ENCODE assay signal across 1 cellular context in the genomic region with DNA sequence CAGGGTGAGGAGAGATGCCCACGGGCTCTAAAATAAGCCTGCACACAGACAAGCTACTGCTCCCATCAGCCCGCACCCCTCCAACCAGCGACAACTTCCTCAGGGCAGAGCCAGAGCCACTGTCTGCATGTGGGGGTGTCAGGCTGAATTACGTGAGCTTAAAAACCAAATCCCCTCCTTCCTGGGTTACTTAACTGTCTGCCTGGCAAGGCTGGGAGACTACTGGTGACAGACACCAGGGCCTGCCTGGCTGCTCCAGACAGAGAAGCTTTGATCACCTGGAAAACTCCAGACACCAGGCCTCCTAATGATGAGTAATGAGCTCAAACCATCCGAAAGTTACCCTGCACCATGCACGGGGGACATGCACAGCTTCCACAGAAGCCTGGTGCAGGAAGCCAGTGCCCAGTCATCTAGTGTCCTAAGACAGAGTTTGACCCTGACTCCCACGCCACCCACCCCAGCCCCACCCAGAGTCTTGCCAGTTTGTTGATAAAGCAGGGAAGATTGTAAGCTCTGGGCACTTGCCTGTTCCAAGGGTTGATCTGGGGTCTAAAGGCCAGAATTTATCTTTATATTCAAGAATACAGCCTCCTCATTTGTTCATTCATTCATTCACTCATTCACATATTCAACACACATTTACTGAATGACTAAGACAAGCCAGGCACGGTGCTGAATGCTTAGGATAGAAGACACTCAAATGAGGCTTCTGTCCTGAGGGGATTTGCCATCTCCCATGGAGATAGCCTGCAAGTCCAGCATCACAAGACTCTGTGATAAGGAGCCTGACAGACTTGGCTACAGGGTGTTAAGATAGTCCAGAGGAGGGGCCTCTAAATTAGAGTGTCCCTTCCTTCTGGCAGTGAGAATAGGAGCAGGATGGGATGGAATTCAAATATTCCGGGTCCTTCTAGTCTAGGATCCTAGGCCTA.
TF ChIP-seq lines count a peak whose summit lies in the region.

No MANE protein-coding gene starts in this region.

TF ChIP-seq in HepG2, 621 proteins besides CTCF, POLR2A, EP300 and RAD21 (continued from another document):
- TF ChIP-seq KLF12 (CRISPR knock-in tag; IDR thresholded peaks at IDR 0.05; ENCODE audit: borderline replicate concordance) (no peak), ZNF230 (CRISPR knock-in tag; IDR thresholded peaks at IDR 0.05) (no peak), ZSCAN9 (CRISPR knock-in tag; IDR thresholded peaks at IDR 0.05; ENCODE audit: borderline replicate concordance) (no peak), ASH2L (IDR thresholded peaks at IDR 0.05; ENCODE audit: insufficient read length, low read depth, low read length) (peak; percentile 6), ZNF672 (CRISPR knock-in tag; IDR thresholded peaks at IDR 0.05) (no peak), ZNF354B (CRISPR knock-in tag; IDR thresholded peaks at IDR 0.05) (no peak), PITX1 (CRISPR knock-in tag; IDR thresholded peaks at IDR 0.05) (0 out of 2 replicates have a peak, but pooled peaks have one; percentile 9), ZNF598 (CRISPR knock-in tag; IDR thresholded peaks at IDR 0.05; ENCODE audit: borderline replicate concordance) (0 out of 2 replicates have a peak, but pooled peaks have one; percentile 17), TBP (CRISPR knock-in tag; IDR thresholded peaks at IDR 0.05) (no peak), HDAC2 (CRISPR knock-in tag; IDR thresholded peaks at IDR 0.05) (0 out of 2 replicates have a peak, but pooled peaks have one; percentile 23), MXD4 (CRISPR knock-in tag; IDR thresholded peaks at IDR 0.05) (0 out of 2 replicates have a peak, but pooled peaks have one; percentile 14), ELF3 (CRISPR knock-in tag; IDR thresholded peaks at IDR 0.05) (peak; percentile 1; the same call in 1 of the 2 replicates), FOXC1 (CRISPR knock-in tag; IDR thresholded peaks at IDR 0.05; ENCODE audit: borderline replicate concordance) (no peak), HNF4G (IDR thresholded peaks at IDR 0.05; ENCODE audit: borderline replicate concordance, low read depth, low read length) (no peak), HNF4G (CRISPR knock-in tag; IDR thresholded peaks at IDR 0.05; ENCODE audit: borderline replicate concordance, low read depth) (no peak), KDM5B (CRISPR knock-in tag; IDR thresholded peaks at IDR 0.05; ENCODE audit: borderline replicate concordance) (peak; percentile 47; the same call in 1 of the 2 replicates)
- TF ChIP-seq, protein P1, sequence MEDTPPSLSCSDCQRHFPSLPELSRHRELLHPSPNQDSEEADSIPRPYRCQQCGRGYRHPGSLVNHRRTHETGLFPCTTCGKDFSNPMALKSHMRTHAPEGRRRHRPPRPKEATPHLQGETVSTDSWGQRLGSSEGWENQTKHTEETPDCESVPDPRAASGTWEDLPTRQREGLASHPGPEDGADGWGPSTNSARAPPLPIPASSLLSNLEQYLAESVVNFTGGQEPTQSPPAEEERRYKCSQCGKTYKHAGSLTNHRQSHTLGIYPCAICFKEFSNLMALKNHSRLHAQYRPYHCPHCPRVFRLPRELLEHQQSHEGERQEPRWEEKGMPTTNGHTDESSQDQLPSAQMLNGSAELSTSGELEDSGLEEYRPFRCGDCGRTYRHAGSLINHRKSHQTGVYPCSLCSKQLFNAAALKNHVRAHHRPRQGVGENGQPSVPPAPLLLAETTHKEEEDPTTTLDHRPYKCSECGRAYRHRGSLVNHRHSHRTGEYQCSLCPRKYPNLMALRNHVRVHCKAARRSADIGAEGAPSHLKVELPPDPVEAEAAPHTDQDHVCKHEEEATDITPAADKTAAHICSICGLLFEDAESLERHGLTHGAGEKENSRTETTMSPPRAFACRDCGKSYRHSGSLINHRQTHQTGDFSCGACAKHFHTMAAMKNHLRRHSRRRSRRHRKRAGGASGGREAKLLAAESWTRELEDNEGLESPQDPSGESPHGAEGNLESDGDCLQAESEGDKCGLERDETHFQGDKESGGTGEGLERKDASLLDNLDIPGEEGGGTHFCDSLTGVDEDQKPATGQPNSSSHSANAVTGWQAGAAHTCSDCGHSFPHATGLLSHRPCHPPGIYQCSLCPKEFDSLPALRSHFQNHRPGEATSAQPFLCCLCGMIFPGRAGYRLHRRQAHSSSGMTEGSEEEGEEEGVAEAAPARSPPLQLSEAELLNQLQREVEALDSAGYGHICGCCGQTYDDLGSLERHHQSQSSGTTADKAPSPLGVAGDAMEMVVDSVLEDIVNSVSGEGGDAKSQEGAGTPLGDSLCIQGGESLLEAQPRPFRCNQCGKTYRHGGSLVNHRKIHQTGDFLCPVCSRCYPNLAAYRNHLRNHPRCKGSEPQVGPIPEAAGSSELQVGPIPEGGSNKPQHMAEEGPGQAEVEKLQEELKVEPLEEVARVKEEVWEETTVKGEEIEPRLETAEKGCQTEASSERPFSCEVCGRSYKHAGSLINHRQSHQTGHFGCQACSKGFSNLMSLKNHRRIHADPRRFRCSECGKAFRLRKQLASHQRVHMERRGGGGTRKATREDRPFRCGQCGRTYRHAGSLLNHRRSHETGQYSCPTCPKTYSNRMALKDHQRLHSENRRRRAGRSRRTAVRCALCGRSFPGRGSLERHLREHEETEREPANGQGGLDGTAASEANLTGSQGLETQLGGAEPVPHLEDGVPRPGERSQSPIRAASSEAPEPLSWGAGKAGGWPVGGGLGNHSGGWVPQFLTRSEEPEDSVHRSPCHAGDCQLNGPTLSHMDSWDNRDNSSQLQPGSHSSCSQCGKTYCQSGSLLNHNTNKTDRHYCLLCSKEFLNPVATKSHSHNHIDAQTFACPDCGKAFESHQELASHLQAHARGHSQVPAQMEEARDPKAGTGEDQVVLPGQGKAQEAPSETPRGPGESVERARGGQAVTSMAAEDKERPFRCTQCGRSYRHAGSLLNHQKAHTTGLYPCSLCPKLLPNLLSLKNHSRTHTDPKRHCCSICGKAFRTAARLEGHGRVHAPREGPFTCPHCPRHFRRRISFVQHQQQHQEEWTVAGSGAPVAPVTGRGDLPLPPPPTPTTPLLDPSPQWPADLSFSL (CRISPR knock-in tag; IDR thresholded peaks at IDR 0.05) = no peak
- TF ChIP-seq, protein P2, sequence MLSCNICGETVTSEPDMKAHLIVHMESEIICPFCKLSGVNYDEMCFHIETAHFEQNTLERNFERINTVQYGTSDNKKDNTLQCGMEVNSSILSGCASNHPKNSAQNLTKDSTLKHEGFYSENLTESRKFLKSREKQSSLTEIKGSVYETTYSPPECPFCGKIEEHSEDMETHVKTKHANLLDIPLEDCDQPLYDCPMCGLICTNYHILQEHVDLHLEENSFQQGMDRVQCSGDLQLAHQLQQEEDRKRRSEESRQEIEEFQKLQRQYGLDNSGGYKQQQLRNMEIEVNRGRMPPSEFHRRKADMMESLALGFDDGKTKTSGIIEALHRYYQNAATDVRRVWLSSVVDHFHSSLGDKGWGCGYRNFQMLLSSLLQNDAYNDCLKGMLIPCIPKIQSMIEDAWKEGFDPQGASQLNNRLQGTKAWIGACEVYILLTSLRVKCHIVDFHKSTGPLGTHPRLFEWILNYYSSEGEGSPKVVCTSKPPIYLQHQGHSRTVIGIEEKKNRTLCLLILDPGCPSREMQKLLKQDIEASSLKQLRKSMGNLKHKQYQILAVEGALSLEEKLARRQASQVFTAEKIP (CRISPR knock-in tag; IDR thresholded peaks at IDR 0.05; ENCODE audit: borderline replicate concordance) = no peak
- TF ChIP-seq, protein P3, sequence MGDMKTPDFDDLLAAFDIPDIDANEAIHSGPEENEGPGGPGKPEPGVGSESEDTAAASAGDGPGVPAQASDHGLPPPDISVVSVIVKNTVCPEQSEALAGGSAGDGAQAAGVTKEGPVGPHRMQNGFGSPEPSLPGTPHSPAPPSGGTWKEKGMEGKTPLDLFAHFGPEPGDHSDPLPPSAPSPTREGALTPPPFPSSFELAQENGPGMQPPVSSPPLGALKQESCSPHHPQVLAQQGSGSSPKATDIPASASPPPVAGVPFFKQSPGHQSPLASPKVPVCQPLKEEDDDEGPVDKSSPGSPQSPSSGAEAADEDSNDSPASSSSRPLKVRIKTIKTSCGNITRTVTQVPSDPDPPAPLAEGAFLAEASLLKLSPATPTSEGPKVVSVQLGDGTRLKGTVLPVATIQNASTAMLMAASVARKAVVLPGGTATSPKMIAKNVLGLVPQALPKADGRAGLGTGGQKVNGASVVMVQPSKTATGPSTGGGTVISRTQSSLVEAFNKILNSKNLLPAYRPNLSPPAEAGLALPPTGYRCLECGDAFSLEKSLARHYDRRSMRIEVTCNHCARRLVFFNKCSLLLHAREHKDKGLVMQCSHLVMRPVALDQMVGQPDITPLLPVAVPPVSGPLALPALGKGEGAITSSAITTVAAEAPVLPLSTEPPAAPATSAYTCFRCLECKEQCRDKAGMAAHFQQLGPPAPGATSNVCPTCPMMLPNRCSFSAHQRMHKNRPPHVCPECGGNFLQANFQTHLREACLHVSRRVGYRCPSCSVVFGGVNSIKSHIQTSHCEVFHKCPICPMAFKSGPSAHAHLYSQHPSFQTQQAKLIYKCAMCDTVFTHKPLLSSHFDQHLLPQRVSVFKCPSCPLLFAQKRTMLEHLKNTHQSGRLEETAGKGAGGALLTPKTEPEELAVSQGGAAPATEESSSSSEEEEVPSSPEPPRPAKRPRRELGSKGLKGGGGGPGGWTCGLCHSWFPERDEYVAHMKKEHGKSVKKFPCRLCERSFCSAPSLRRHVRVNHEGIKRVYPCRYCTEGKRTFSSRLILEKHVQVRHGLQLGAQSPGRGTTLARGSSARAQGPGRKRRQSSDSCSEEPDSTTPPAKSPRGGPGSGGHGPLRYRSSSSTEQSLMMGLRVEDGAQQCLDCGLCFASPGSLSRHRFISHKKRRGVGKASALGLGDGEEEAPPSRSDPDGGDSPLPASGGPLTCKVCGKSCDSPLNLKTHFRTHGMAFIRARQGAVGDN (CRISPR knock-in tag; IDR thresholded peaks at IDR 0.05) = peak; percentile 17; the same call in 1 of the 2 replicates
